In the genomic region with DNA sequence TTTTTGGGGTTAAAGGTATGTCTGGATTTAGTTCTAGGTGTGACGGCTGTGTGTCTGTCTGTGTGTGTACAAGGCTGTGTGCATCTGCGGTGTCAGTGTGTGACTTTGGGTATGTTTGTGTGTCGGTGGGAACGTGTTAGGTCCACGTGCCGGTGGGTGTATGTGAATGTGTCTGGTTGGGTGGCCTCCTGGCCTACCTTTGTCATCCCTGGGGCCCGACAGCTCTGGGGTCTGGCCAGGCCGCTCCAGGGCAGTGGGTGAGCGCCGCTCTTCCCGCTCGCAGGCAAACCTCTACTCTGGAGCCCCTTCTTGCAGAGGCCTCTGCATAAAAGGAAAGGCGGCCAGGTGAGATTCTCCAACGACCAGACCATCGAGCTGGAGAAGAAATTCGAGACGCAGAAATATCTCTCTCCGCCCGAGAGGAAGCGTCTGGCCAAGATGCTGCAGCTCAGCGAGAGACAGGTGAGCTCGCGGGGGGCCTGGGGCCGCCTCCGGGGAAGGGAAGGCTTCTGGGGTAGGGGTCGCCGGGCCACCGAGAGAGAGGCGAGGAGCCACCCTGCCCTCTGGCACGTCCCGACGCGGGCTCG, we compare ENCODE assay signal across 9 cellular contexts. TPM values are rescaled to one million over a fixed set of nuclear protein-coding genes. Genes with fewer than 3 reads are reported as not detected.
A peak's percentile ranks its signal among the peaks of the same experiment; 100 is the strongest.
DNase-seq lines count a peak whose midpoint lies in the region; ATAC-seq and TF ChIP-seq lines count a peak whose summit lies in the region.
"Had no signal": no experiment of that assay in that cellular context is flagged by ENCODE, and none has a peak within 500 bp of the region (broad histone marks: within the 10 kb centered on the region; RNA-seq: fewer than 3 reads in every experiment).

No MANE protein-coding gene starts in this region.

- peak overlapping the region; percentile 80 for H3K4me3 ChIP-seq in HFF-Myc (replicated peaks; ENCODE audit: low read depth, low read length)

- no peak for TF ChIP-seq CTCF in HFF-Myc (IDR thresholded peaks at IDR 0.05; ENCODE audit: low read depth, low read length, missing control alignments)

- peaks cover 6% of the 10 kb centered on the region for H3K36me3 Mint-ChIP-seq in activated naive CD8-positive, alpha-beta T cell
- peaks cover 10 to 21% of the 10 kb centered on the region in 2 donors for H3K36me3 Mint-ChIP-seq in stimulated activated naive B cell treated with anti-CD40 and anti-IgM and Interleukin-4, amounts not matched to agents 10 μg/mL and 1 μg/mL and 100 μg/mL, for 72 hours

- intact Hi-C loops in posterior vena cava (cut with DNase I) = loop anchor here in 1 of 2 donors (10.0 kb wide), 1 partner anchor 63 kb away; no protein-coding TSS in a partner anchor

- DNase-seq in HFF-Myc (ENCODE audit: extremely low read depth, low read depth) = no peak
- peak; percentile 60 for DNase-seq in left lobe of liver (ENCODE audit: low spot score)
- DNase-seq in stimulated activated naive B cell treated with anti-CD40 and anti-IgM and Interleukin-4, amounts not matched to agents 10 μg/mL and 1 μg/mL and 100 μg/mL, for 72 hours = peak; percentile 23
- DNase-seq in NCI-H1694 treated with DMSO at 0.1 percent for 48 hours (lab: John Stamatoyannopoulos, UW) = no peak
- DNase-seq in posterior vena cava (ENCODE audit: low spot score) = no peak
- no peak for DNase-seq in NCI-H1105 (lab: John Stamatoyannopoulos, UW)
- DNase-seq: NCI-H510A had no signal

- no peaks in the 10 kb centered on the region for H3K9me3 Mint-ChIP-seq in activated naive CD8-positive, alpha-beta T cell (ENCODE audit: low read depth)
- H3K9me3 Mint-ChIP-seq in stimulated activated naive B cell treated with anti-CD40 and anti-IgM and Interleukin-4, amounts not matched to agents 10 μg/mL and 1 μg/mL and 100 μg/mL, for 72 hours = no peaks in the 10 kb centered on the region

- no peak for ATAC-seq in left lobe of liver
- no peak for ATAC-seq in stimulated activated naive B cell treated with anti-CD40 and anti-IgM and Interleukin-4, amounts not matched to agents 10 μg/mL and 1 μg/mL and 100 μg/mL, for 72 hours (replicated peaks)
- no peak for ATAC-seq in GM21528 (IDR thresholded peaks at IDR 0.05; ENCODE audit: low FRiP score, unreplicated experiment)

- peaks cover 28% of the 10 kb centered on the region for H3K4me1 Mint-ChIP-seq in activated naive CD8-positive, alpha-beta T cell (ENCODE audit: low read depth)
- H3K4me1 Mint-ChIP-seq in stimulated activated naive B cell treated with anti-CD40 and anti-IgM and Interleukin-4, amounts not matched to agents 10 μg/mL and 1 μg/mL and 100 μg/mL, for 72 hours = peaks cover 23 to 51% of the 10 kb centered on the region in 2 donors

- peak overlapping the region; percentile 58 for H3K4me3 Mint-ChIP-seq in activated naive CD8-positive, alpha-beta T cell
- peak overlapping the region; percentile 82 to 89 for H3K4me3 Mint-ChIP-seq in stimulated activated naive B cell treated with anti-CD40 and anti-IgM and Interleukin-4, amounts not matched to agents 10 μg/mL and 1 μg/mL and 100 μg/mL, for 72 hours

- no peak overlapping the region for H3K27ac Mint-ChIP-seq in activated naive CD8-positive, alpha-beta T cell
- H3K27ac Mint-ChIP-seq in stimulated activated naive B cell treated with anti-CD40 and anti-IgM and Interleukin-4, amounts not matched to agents 10 μg/mL and 1 μg/mL and 100 μg/mL, for 72 hours = peak overlapping the region; percentile 95

- H3K27me3 Mint-ChIP-seq in activated naive CD8-positive, alpha-beta T cell = peaks cover 51% of the 10 kb centered on the region
- H3K27me3 Mint-ChIP-seq in stimulated activated naive B cell treated with anti-CD40 and anti-IgM and Interleukin-4, amounts not matched to agents 10 μg/mL and 1 μg/mL and 100 μg/mL, for 72 hours = no peaks in the 10 kb centered on the region

RNA-seq across cellular contexts. Expression of a gene that starts 2.4 kb away (rescaled TPM):
- total RNA-seq in left lobe of liver (47.4 TPM), posterior vena cava (10 to 100 TPM in 1 of 2 donors, 1 to 10 TPM in 1; 9.9 to 11.3 TPM)

Comparison
In these comparisons a context has a peak if more than half of its experiments do, and no peak if none do; other contexts are left out.
1. DNase-seq: peak in left lobe of liver (single experiment) and stimulated activated naive B cell treated with anti-CD40 and anti-IgM and Interleukin-4, amounts not matched to agents 10 μg/mL and 1 μg/mL and 100 μg/mL, for 72 hours (single experiment); none in HFF-Myc (single experiment), NCI-H1694 treated with DMSO at 0.1 percent for 48 hours (single experiment), posterior vena cava (single experiment) and NCI-H1105 (single experiment).